ENCODE assay signal across 1 cellular context in the genomic region with DNA sequence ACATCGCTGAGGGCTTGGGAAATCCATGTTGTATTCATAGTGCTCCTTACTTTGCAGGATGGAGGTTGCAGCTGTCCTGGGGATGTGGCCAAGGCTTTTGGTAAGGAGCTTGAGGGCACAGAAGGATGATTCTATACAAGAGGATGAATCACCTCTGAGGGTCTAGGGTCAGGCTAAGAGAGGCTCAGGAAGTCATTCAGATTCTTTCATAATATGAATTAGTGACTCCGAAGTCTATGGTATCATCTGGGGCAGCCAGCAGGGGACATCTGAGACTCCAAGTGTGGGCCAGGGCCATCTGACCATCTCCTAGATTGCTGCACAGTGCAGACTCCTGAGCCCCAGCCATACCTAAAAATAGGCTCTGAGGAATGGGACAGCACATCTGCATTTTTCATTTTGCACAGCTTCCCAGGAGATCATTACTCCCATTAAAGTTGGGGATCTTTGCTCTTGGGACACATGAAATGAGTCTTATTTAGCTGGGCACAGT.
TF ChIP-seq lines count a peak whose summit lies in the region.

No MANE protein-coding gene starts in this region.

TF ChIP-seq in HepG2, 621 proteins besides CTCF, POLR2A, EP300 and RAD21:
- TF ChIP-seq ZNF776 (CRISPR knock-in tag; IDR thresholded peaks at IDR 0.05) (0 out of 2 replicates have a peak, but pooled peaks have one; percentile 18), KAT7 (CRISPR knock-in tag; IDR thresholded peaks at IDR 0.05; ENCODE audit: borderline replicate concordance) (no peak), PCBP1 (IDR thresholded peaks at IDR 0.05; ENCODE audit: borderline replicate concordance, low read depth, low read length) (no peak), POLR2G (IDR thresholded peaks at IDR 0.05; ENCODE audit: low read depth, low read length) (0 out of 2 replicates have a peak, but pooled peaks have one; percentile 25), ZNF709 (CRISPR knock-in tag; IDR thresholded peaks at IDR 0.05) (no peak), KDM4B (CRISPR knock-in tag; IDR thresholded peaks at IDR 0.05) (no peak), ZNF432 (CRISPR knock-in tag; IDR thresholded peaks at IDR 0.05; ENCODE audit: borderline replicate concordance) (no peak), NFIB (CRISPR knock-in tag; IDR thresholded peaks at IDR 0.05; ENCODE audit: borderline replicate concordance) (0 out of 2 replicates have a peak, but pooled peaks have one; percentile 8)
- TF ChIP-seq, protein P1, sequence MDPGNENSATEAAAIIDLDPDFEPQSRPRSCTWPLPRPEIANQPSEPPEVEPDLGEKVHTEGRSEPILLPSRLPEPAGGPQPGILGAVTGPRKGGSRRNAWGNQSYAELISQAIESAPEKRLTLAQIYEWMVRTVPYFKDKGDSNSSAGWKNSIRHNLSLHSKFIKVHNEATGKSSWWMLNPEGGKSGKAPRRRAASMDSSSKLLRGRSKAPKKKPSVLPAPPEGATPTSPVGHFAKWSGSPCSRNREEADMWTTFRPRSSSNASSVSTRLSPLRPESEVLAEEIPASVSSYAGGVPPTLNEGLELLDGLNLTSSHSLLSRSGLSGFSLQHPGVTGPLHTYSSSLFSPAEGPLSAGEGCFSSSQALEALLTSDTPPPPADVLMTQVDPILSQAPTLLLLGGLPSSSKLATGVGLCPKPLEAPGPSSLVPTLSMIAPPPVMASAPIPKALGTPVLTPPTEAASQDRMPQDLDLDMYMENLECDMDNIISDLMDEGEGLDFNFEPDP (CRISPR knock-in tag; conservative IDR thresholded peaks at IDR 0.05): peak; percentile 92; the same call in 1 of the 2 replicates
- TF ChIP-seq, protein P2, sequence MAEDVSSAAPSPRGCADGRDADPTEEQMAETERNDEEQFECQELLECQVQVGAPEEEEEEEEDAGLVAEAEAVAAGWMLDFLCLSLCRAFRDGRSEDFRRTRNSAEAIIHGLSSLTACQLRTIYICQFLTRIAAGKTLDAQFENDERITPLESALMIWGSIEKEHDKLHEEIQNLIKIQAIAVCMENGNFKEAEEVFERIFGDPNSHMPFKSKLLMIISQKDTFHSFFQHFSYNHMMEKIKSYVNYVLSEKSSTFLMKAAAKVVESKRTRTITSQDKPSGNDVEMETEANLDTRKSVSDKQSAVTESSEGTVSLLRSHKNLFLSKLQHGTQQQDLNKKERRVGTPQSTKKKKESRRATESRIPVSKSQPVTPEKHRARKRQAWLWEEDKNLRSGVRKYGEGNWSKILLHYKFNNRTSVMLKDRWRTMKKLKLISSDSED (CRISPR knock-in tag; IDR thresholded peaks at IDR 0.05): no peak
